9 cellular contexts compared by ENCODE assay signal in the genomic region with DNA sequence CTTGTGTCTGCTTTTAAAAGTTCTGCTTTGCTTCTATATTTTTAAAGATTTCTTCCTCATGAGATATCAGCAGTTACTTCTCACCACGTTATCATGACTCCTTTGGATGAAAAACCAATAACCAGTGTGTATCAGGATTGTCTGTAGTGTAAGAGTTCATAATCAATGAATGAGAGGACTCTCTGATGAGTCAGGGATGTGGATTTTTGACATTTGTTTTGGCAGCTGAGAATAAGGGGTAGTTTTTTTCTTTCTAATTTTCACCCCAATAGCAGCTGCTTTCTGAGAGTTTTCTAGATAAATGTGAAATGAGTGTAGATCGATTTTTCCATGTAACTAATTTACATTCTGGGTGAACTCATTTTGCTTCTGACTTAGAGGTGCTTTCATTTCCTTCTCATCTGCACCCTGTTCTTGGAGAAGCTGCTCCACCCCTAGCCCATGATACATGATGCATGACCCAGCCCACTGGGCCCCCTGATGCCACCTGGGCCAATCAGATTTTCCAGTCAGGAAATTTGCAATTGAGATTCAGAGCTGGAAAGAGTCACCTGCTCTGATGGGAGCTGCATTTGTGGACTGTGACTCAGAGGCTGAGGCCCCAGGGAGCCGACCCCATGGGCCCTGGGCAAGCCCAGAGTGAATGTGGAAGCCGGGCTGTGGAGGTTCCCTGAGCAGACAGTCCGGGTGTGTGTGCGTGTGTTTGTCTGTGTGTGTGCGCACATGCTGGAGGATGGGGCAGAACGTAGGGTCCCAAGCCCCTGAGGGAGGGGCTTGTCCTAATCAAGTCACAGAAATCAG.
A peak's percentile ranks its signal among the peaks of the same experiment; 100 is the strongest.
DNase-seq lines count a peak whose midpoint lies in the region; ATAC-seq lines count a peak whose summit lies in the region.
"Had no signal": no experiment of that assay in that cellular context is flagged by ENCODE, and none has a peak within 500 bp of the region (broad histone marks: within the 10 kb centered on the region; RNA-seq: fewer than 3 reads in every experiment).

No MANE protein-coding gene starts in this region.

- H2BK15ac ChIP-seq in mesenchymal stem cell (ENCODE audit: low read depth, poor library complexity, severe bottlenecking): no peak overlapping the region

- peaks cover 7% of the 10 kb centered on the region for H3K79me1 ChIP-seq in mesenchymal stem cell (replicated peaks; ENCODE audit: low read length, poor library complexity, severe bottlenecking)

- peak overlapping the region; percentile 27 for H3K4me2 ChIP-seq in mesenchymal stem cell (ENCODE audit: low read length, poor library complexity, severe bottlenecking)

- H3K27me3 ChIP-seq in HUES64 (ENCODE audit: insufficient read depth, low read length) (peaks cover 5% of the 10 kb centered on the region; the same call in 1 of the 2 replicates), mesenchymal stem cell (ENCODE audit: control insufficient read depth in 1 of 2, insufficient read depth in 1 of 2, low read length in 2 of 2) (no peaks in the 10 kb centered on the region)

- peak overlapping the region; percentile 91 for H2BK5ac ChIP-seq in mesenchymal stem cell (ENCODE audit: low read depth, low read length, poor library complexity, severe bottlenecking)

- DNase-seq in DMS 273 (lab: John Stamatoyannopoulos, UW; ENCODE audit: unreplicated experiment) (peak; percentile 54), DMS 273 treated with DMSO at 0.1 percent for 48 hours (lab: John Stamatoyannopoulos, UW) (no peak), mesenchymal stem cell (peak; percentile 93), activated gamma-delta T cell treated with Interleukin-2 at 50 U/mL for 16 hours (no peak), SK-N-DZ (ENCODE audit: low spot score) (no peak)
- no peak for DNase-seq in activated naive CD8-positive, alpha-beta T cell treated with anti-CD3 and anti-CD28 coated beads, Interleukin-2, amount 10 ng/mL, durations not matched to agents 7 days and 5 days

- POLR2A ChIA-PET in activated naive CD8-positive, alpha-beta T cell treated with anti-CD3 and anti-CD28 coated beads, Interleukin-2, amount 10 ng/mL, durations not matched to agents 7 days and 5 days (lab: Charles Lee): no interaction called here

- H3K9me3 Mint-ChIP-seq in activated naive CD8-positive, alpha-beta T cell treated with anti-CD3 and anti-CD28 coated beads, Interleukin-2, amount 10 ng/mL, durations not matched to agents 7 days and 5 days: no peaks in the 10 kb centered on the region

- H3K9ac ChIP-seq in HUES64 (ENCODE audit: low read depth, low read length) (peak overlapping the region; percentile 27), mesenchymal stem cell (ENCODE audit: low read length) (peak overlapping the region; percentile 93)

- peak overlapping the region; percentile 66 for H4K8ac ChIP-seq in mesenchymal stem cell (ENCODE audit: low read length)

- H2AK5ac ChIP-seq in mesenchymal stem cell (ENCODE audit: low read length, severe bottlenecking): peak overlapping the region; percentile 99

- H3K4me1 ChIP-seq in HUES64 (ENCODE audit: insufficient read depth, low read length) (peaks cover 47% of the 10 kb centered on the region), mesenchymal stem cell (ENCODE audit: control insufficient read depth, insufficient read depth, low read depth, low read length) (peaks cover 36% of the 10 kb centered on the region)

- peak overlapping the region; percentile 23 for H4K91ac ChIP-seq in mesenchymal stem cell (ENCODE audit: low read length)

- 31% methylated on average over 7 of the region's 8 CpGs for WGBS in HUES64
- WGBS in mesenchymal stem cell: 31% methylated on average over 7 of the region's 8 CpGs

- peak overlapping the region; percentile 23 for H2AFZ ChIP-seq in mesenchymal stem cell (ENCODE audit: low read depth, low read length)

- peak; percentile 89 for ATAC-seq in GM21529 (IDR thresholded peaks at IDR 0.05; ENCODE audit: unreplicated experiment)
- peak; percentile 36 for ATAC-seq in activated naive CD8-positive, alpha-beta T cell treated with anti-CD3 and anti-CD28 coated beads, Interleukin-2, amount 10 ng/mL, durations not matched to agents 7 days and 5 days (ENCODE audit: low read depth)

- H3K4me1 Mint-ChIP-seq in activated naive CD8-positive, alpha-beta T cell treated with anti-CD3 and anti-CD28 coated beads, Interleukin-2, amount 10 ng/mL, durations not matched to agents 7 days and 5 days: peaks cover 6% of the 10 kb centered on the region

- H2BK120ac ChIP-seq in mesenchymal stem cell (ENCODE audit: low read depth, low read length): peak overlapping the region; percentile 29

- peak overlapping the region; percentile 0 to 59 for H3K18ac ChIP-seq in mesenchymal stem cell (ENCODE audit: low read depth in 1 of 2, low read length in 2 of 2)

- no peaks in the 10 kb centered on the region for H3K9me3 ChIP-seq in HUES64 (ENCODE audit: insufficient read depth, low read depth, low read length)
- H3K9me3 ChIP-seq in mesenchymal stem cell (ENCODE audit: control insufficient read depth, low read length): no peaks in the 10 kb centered on the region

- no peaks in the 10 kb centered on the region for H3K27me3 Mint-ChIP-seq in activated naive CD8-positive, alpha-beta T cell treated with anti-CD3 and anti-CD28 coated beads, Interleukin-2, amount 10 ng/mL, durations not matched to agents 7 days and 5 days

- peak overlapping the region; percentile 44 to 82 for H2BK12ac ChIP-seq in mesenchymal stem cell (ENCODE audit: low read length in 2 of 2)

- H3K36me3 ChIP-seq in HUES64 (ENCODE audit: insufficient read depth, low read length): no peaks in the 10 kb centered on the region
- no peaks in the 10 kb centered on the region for H3K36me3 ChIP-seq in mesenchymal stem cell (ENCODE audit: control insufficient read depth in 1 of 2, insufficient read depth in 2 of 2, low read depth in 1 of 2, low read length in 2 of 2)

- H3K4ac ChIP-seq in mesenchymal stem cell (ENCODE audit: low read depth in 1 of 2, low read length in 2 of 2): peak overlapping the region; percentile 29 to 69

- H3K4me3 ChIP-seq in HUES64 (ENCODE audit: low read length): 0 out of 2 replicates have a peak overlapping the region, but pooled peaks have one; percentile 0
- H3K4me3 ChIP-seq in mesenchymal stem cell (ENCODE audit: insufficient read depth in 1 of 2, low read depth in 1 of 2, low read length in 2 of 2): no peak overlapping the region

- H3K27ac ChIP-seq in HUES64 (ENCODE audit: low read depth, low read length): peak overlapping the region; percentile 60
- H3K27ac ChIP-seq in mesenchymal stem cell (ENCODE audit: low read length, poor library complexity, severe bottlenecking): peak overlapping the region; percentile 99
- H3K27ac ChIP-seq: 22Rv1 had no signal

- no peaks in the 10 kb centered on the region for H3K36me3 Mint-ChIP-seq in activated naive CD8-positive, alpha-beta T cell treated with anti-CD3 and anti-CD28 coated beads, Interleukin-2, amount 10 ng/mL, durations not matched to agents 7 days and 5 days

- H3K27ac Mint-ChIP-seq in activated naive CD8-positive, alpha-beta T cell treated with anti-CD3 and anti-CD28 coated beads, Interleukin-2, amount 10 ng/mL, durations not matched to agents 7 days and 5 days: no peak overlapping the region

- H3K23ac ChIP-seq in mesenchymal stem cell (ENCODE audit: low read length in 2 of 2): no peak overlapping the region

- peak overlapping the region in 1 of 2 experiments; percentile 44 for H3K14ac ChIP-seq in mesenchymal stem cell (ENCODE audit: low read length in 2 of 2)

- no peak overlapping the region for H3K4me3 Mint-ChIP-seq in activated naive CD8-positive, alpha-beta T cell treated with anti-CD3 and anti-CD28 coated beads, Interleukin-2, amount 10 ng/mL, durations not matched to agents 7 days and 5 days

Comparison
In these comparisons a context has a peak if more than half of its experiments do, and no peak if none do; other contexts are left out.
1. DNase-seq: peak in DMS 273 (single experiment) and mesenchymal stem cell (single experiment); none in DMS 273 treated with DMSO at 0.1 percent for 48 hours (single experiment), activated naive CD8-positive, alpha-beta T cell treated with anti-CD3 and anti-CD28 coated beads, Interleukin-2, amount 10 ng/mL, durations not matched to agents 7 days and 5 days (single experiment), activated gamma-delta T cell treated with Interleukin-2 at 50 U/mL for 16 hours (single experiment) and SK-N-DZ (single experiment).